Comparison of ENCODE assay signal across 24 cellular contexts in the genomic region with DNA sequence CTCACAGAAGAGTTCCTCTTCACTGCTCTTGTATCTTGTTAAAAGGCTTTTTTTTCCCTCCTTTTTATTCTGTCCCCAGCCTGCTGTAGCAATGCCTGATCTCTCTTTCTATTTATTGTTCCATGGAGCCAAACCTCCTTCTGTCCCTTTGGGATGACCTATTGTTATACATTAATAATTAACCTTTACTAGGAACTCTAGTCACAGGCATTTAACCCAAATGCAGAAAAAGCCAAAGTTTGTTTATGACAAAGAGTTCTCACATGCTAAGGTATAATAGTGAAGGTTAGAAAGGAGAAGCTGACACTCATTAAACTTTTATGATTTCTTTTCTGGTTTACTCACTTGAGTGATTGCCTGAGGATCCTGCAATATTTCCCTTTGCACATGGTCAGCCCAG.
"Had no signal": no experiment of that assay in that cellular context is flagged by ENCODE, and none has a peak within 500 bp of the region (broad histone marks: within the 10 kb centered on the region; RNA-seq: fewer than 3 reads in every experiment).

No MANE protein-coding gene starts in this region.

- FAIRE-seq: bronchial epithelial cell had no signal

- H3K36me3 ChIP-seq: Peyer's patch, SJSA1 had no signal

- H3K27me3 Mint-ChIP-seq: activated B cell treated with CpG ODN at 0.5 μM for 24 hours; activated CD4-positive, alpha-beta T cell treated with anti-CD3 and anti-CD28 coated beads, Interleukin-2, amount 10 ng/mL, durations not matched to agents 24 days and 14 days; activated CD8-positive, alpha-beta memory T cell treated with anti-CD3 and anti-CD28 coated beads, Interleukin-2, amount 10 ng/mL, durations not matched to agents 7 days and 5 days; activated naive CD4-positive, alpha-beta T cell treated with anti-CD3 and anti-CD28 coated beads, Interleukin-2, amount 50 U/mL, for 24 hours; activated T-cell treated with anti-CD3 and anti-CD28 coated beads, Interleukin-2, amount 50 U/mL, for 24 hours had no signal

- H3K4me1 Mint-ChIP-seq: activated B cell treated with CpG ODN at 0.5 μM for 24 hours; activated CD4-positive, alpha-beta T cell treated with anti-CD3 and anti-CD28 coated beads, Interleukin-2, amount 10 ng/mL, durations not matched to agents 24 days and 14 days; activated CD8-positive, alpha-beta memory T cell treated with anti-CD3 and anti-CD28 coated beads, Interleukin-2, amount 10 ng/mL, durations not matched to agents 7 days and 5 days; activated naive CD4-positive, alpha-beta T cell treated with anti-CD3 and anti-CD28 coated beads, Interleukin-2, amount 50 U/mL, for 24 hours; T-helper 17 cell had no signal

- H3K4me3 ChIP-seq: Peyer's patch, SJSA1 had no signal

- H3K36me3 Mint-ChIP-seq: activated CD8-positive, alpha-beta memory T cell treated with anti-CD3 and anti-CD28 coated beads, Interleukin-2, amount 10 ng/mL, durations not matched to agents 7 days and 5 days; activated naive CD4-positive, alpha-beta T cell treated with anti-CD3 and anti-CD28 coated beads, Interleukin-2, amount 50 U/mL, for 24 hours had no signal

- DNase-seq: activated B cell treated with CpG ODN at 0.5 μM for 24 hours; activated CD4-positive, alpha-beta T cell treated with anti-CD3 and anti-CD28 coated beads for 1 hour; activated CD4-positive, alpha-beta T cell treated with anti-CD3 and anti-CD28 coated beads, Interleukin-2, amount 10 ng/mL, durations not matched to agents 24 days and 14 days; activated CD4-positive, alpha-beta T cell treated with anti-CD3 and anti-CD28 coated beads, Interleukin-2, amount 50 U/mL, for 48 hours; activated CD8-positive, alpha-beta memory T cell treated with anti-CD3 and anti-CD28 coated beads, Interleukin-2, amount 10 ng/mL, durations not matched to agents 7 days and 5 days; activated effector memory CD4-positive, alpha-beta T cell treated with Interleukin-2 at 50 U/mL for 16 hours; activated naive CD4-positive, alpha-beta T cell; activated T-cell treated with anti-CD3 and anti-CD28 coated beads, Interleukin-2, amount 50 U/mL, for 24 hours; aorta; central memory CD4-positive, alpha-beta T cell; KG1; NCI-H1092; NCI-H1417; NCI-H1930; NCI-H446; NCI-H524; Peyer's patch; SHP77; T-helper 17 cell; T-helper 9 cell had no signal

- H3K9me3 ChIP-seq: Peyer's patch, SJSA1 had no signal

- H3K27me3 ChIP-seq: Peyer's patch, SJSA1 had no signal

- H3K27ac ChIP-seq: Peyer's patch, SJSA1 had no signal

- H3K9me3 Mint-ChIP-seq: activated B cell treated with CpG ODN at 0.5 μM for 24 hours; activated CD4-positive, alpha-beta T cell treated with anti-CD3 and anti-CD28 coated beads, Interleukin-2, amount 10 ng/mL, durations not matched to agents 24 days and 14 days; activated naive CD4-positive, alpha-beta T cell treated with anti-CD3 and anti-CD28 coated beads, Interleukin-2, amount 50 U/mL, for 24 hours; activated T-cell treated with anti-CD3 and anti-CD28 coated beads, Interleukin-2, amount 50 U/mL, for 24 hours; activated T-helper 1 cell treated with anti-CD3 and anti-CD28 coated beads, Interleukin-12 subunit alpha, Interleukin-12 subunit beta, Interleukin-2, Interleukin-4 antibody, amounts not matched to agents 30 ng/mL and 10 ng/mL and 1 ng/mL, durations not matched to agents 14 hours and 24 hours and 36 hours had no signal

- H3K4me3 Mint-ChIP-seq: activated B cell treated with CpG ODN at 0.5 μM for 24 hours; activated CD4-positive, alpha-beta T cell treated with anti-CD3 and anti-CD28 coated beads, Interleukin-2, amount 10 ng/mL, durations not matched to agents 24 days and 14 days; activated CD8-positive, alpha-beta memory T cell treated with anti-CD3 and anti-CD28 coated beads, Interleukin-2, amount 10 ng/mL, durations not matched to agents 7 days and 5 days; activated naive CD4-positive, alpha-beta T cell treated with anti-CD3 and anti-CD28 coated beads, Interleukin-2, amount 50 U/mL, for 24 hours; activated T-cell treated with anti-CD3 and anti-CD28 coated beads, Interleukin-2, amount 50 U/mL, for 24 hours; activated T-helper 1 cell treated with anti-CD3 and anti-CD28 coated beads, Interleukin-12 subunit alpha, Interleukin-12 subunit beta, Interleukin-2, Interleukin-4 antibody, amounts not matched to agents 30 ng/mL and 10 ng/mL and 1 ng/mL, durations not matched to agents 14 hours and 24 hours and 36 hours; T-helper 17 cell had no signal

- H3K27ac Mint-ChIP-seq: activated B cell treated with CpG ODN at 0.5 μM for 24 hours; activated CD4-positive, alpha-beta T cell treated with anti-CD3 and anti-CD28 coated beads, Interleukin-2, amount 10 ng/mL, durations not matched to agents 24 days and 14 days; activated CD8-positive, alpha-beta memory T cell treated with anti-CD3 and anti-CD28 coated beads, Interleukin-2, amount 10 ng/mL, durations not matched to agents 7 days and 5 days; activated naive CD4-positive, alpha-beta T cell treated with anti-CD3 and anti-CD28 coated beads, Interleukin-2, amount 50 U/mL, for 24 hours; activated T-cell treated with anti-CD3 and anti-CD28 coated beads, Interleukin-2, amount 50 U/mL, for 24 hours; activated T-helper 1 cell treated with anti-CD3 and anti-CD28 coated beads, Interleukin-12 subunit alpha, Interleukin-12 subunit beta, Interleukin-2, Interleukin-4 antibody, amounts not matched to agents 30 ng/mL and 10 ng/mL and 1 ng/mL, durations not matched to agents 14 hours and 24 hours and 36 hours; T-helper 17 cell had no signal
